Comparison of ENCODE assay signal across 12 cellular contexts in genomic region chr20:46562009-46562372, GRCh38. TPM values are rescaled to one million over a fixed set of nuclear protein-coding genes. Genes with fewer than 3 reads are reported as not detected.
A peak's percentile ranks its signal among the peaks of the same experiment; 100 is the strongest.
DNase-seq lines count a peak whose midpoint lies in the region; ATAC-seq and TF ChIP-seq lines count a peak whose summit lies in the region.
"Had no signal": no experiment of that assay in that cellular context is flagged by ENCODE, and none has a peak within 500 bp of the region (broad histone marks: within the 10 kb centered on the region; RNA-seq: fewer than 3 reads in every experiment).

No MANE protein-coding gene starts in this region.

- H3K4me1 ChIP-seq in heart right ventricle = peaks cover 0 to 20% (median 14%) of the 10 kb centered on the region in 9 donors
- peaks cover 3% of the 10 kb centered on the region for H3K4me1 ChIP-seq in mesendoderm (ENCODE audit: control insufficient read depth, low read depth, low read length)
- H3K4me1 ChIP-seq in upper lobe of right lung = peaks cover 9% of the 10 kb centered on the region

- H3K4me2 ChIP-seq in mesendoderm (ENCODE audit: low read length) = no peak overlapping the region

- H2BK5ac ChIP-seq in mesendoderm (ENCODE audit: low read length) = no peak overlapping the region

- no peak overlapping the region for H2BK15ac ChIP-seq in mesendoderm (replicated peaks; ENCODE audit: low read depth)

- 43 to 45% methylated on average over 5 of the region's 5 CpGs for WGBS in heart right ventricle, 2 donors
- WGBS in mesendoderm (ENCODE audit: extremely low coverage, insufficient coverage, low lambda C conversion rate) = no CpG with 5 or more reads among the region's 5 CpGs

- peak overlapping the region; percentile 36 for H3K9ac ChIP-seq in mesendoderm (ENCODE audit: low read length)

- peak overlapping the region; percentile 9 for H3K18ac ChIP-seq in mesendoderm (ENCODE audit: low read length)

- no peak overlapping the region for H4K8ac ChIP-seq in mesendoderm (ENCODE audit: low read depth, low read length)

- H2AK5ac ChIP-seq in mesendoderm (ENCODE audit: low read length) = no peak overlapping the region

- intact Hi-C loops in heart right ventricle (cut with DNase I) = loop anchor here in 6 of 10 donors (1.0 to 10.0 kb wide), 4 partner anchors 49 to 120 kb away; partner anchors contain the start of gene ZNF334 (in 1 of the 6)
- intact Hi-C loops in left ventricle myocardium superior (cut with micrococcal nuclease) = no loop called here
- intact Hi-C loops in upper lobe of right lung (cut with DNase I) = no loop called here

- H3K36me3 ChIP-seq in heart right ventricle = no peaks in the 10 kb centered on the region
- no peaks in the 10 kb centered on the region for H3K36me3 ChIP-seq in mesendoderm (ENCODE audit: control insufficient read depth, insufficient read depth, low read length)
- no peaks in the 10 kb centered on the region for H3K36me3 ChIP-seq in upper lobe of right lung

- no peaks in the 10 kb centered on the region for H3K79me2 ChIP-seq in mesendoderm (ENCODE audit: control insufficient read depth, insufficient read depth, low read length)

- ATAC-seq in heart right ventricle (no peak), left ventricle myocardium superior (no peak), upper lobe of right lung (no peak), GM18517 (IDR thresholded peaks at IDR 0.05; ENCODE audit: unreplicated experiment) (no peak)

- H3K79me1 ChIP-seq in mesendoderm (ENCODE audit: low read length) = no peaks in the 10 kb centered on the region

- peak overlapping the region; percentile 72 for H3K56ac ChIP-seq in mesendoderm (ENCODE audit: low read length)

- no peak overlapping the region for H2BK120ac ChIP-seq in mesendoderm (ENCODE audit: low read depth, low read length)

- H3K23ac ChIP-seq in mesendoderm (ENCODE audit: low read length) = no peak overlapping the region

- no peak overlapping the region for H4K5ac ChIP-seq in mesendoderm (ENCODE audit: low read length)

- no peaks in the 10 kb centered on the region for H3K9me3 ChIP-seq in heart right ventricle
- H3K9me3 ChIP-seq in upper lobe of right lung = no peaks in the 10 kb centered on the region

- no peaks in the 10 kb centered on the region for H3K27me3 ChIP-seq in heart right ventricle
- H3K27me3 ChIP-seq in mesendoderm (ENCODE audit: insufficient read depth, low read length, poor library complexity) = no peaks in the 10 kb centered on the region
- H3K27me3 ChIP-seq in upper lobe of right lung = no peaks in the 10 kb centered on the region

- TF ChIP-seq CTCF in heart right ventricle (IDR thresholded peaks at IDR 0.05) (no peak), upper lobe of right lung (IDR thresholded peaks at IDR 0.05) (no peak)

- DNase-seq in heart right ventricle = no peak
- DNase-seq in left ventricle myocardium superior = no peak
- no peak for DNase-seq in mesendoderm
- DNase-seq in upper lobe of right lung = no peak
- no peak for DNase-seq in activated CD4-positive, alpha-beta T cell treated with anti-CD3 and anti-CD28 coated beads for 1 hour
- DNase-seq in NCI-H526 (lab: John Stamatoyannopoulos, UW) = no peak

- peak overlapping the region in 9 of 10 donors; percentile 25 to 50 (median 44) for H3K4me3 ChIP-seq in heart right ventricle
- H3K4me3 ChIP-seq in mesendoderm (ENCODE audit: low read length) = no peak overlapping the region
- H3K4me3 ChIP-seq in upper lobe of right lung = peak overlapping the region; percentile 28

- H3K4ac ChIP-seq in mesendoderm (ENCODE audit: low read depth, low read length) = no peak overlapping the region

- H3K27ac ChIP-seq in heart right ventricle (peak overlapping the region in 9 of 10 donors; percentile 30 to 83 (median 55)), cingulate gyrus (ENCODE audit: low read depth, low read length) (peak overlapping the region; percentile 96), mesendoderm (ENCODE audit: low read depth, low read length) (no peak overlapping the region), upper lobe of right lung (peak overlapping the region; percentile 5)
- H3K27ac ChIP-seq: epithelial cell of prostate had no signal

RNA-seq across cellular contexts. Expression of gene OCSTAMP, which starts 11.5 kb away (rescaled TPM):
- total RNA-seq in heart right ventricle (not detected), left ventricle myocardium superior (not detected), upper lobe of right lung (0.43 TPM)
- polyA plus RNA-seq in heart right ventricle = not detected
- polyA plus RNA-seq in mesendoderm (2013, experiment 1 of 2) = 0.24 TPM
- polyA plus RNA-seq in mesendoderm (2013, experiment 2 of 2) = 0.25 TPM
- total RNA-seq: activated CD4-positive, alpha-beta T cell treated with anti-CD3 and anti-CD28 coated beads, Interleukin-2, amount 10 ng/mL, durations not matched to agents 7 days and 5 days; HT1080; SK-MEL-5 had no signal

RNA-seq across cellular contexts. Expression of gene ZNF334, which starts 48.6 kb away (rescaled TPM):
- total RNA-seq in heart right ventricle (1 to 10 TPM in 9 of 10 donors, under 1 TPM in 1; 0.70 to 3.0 (median 1.6) TPM), left ventricle myocardium superior (0.52 TPM), upper lobe of right lung (3.0 TPM)
- polyA plus RNA-seq in heart right ventricle = 1 to 10 TPM in 1 of 2 donors, under 1 TPM in 1; 0.64 to 2.9 TPM
- polyA plus RNA-seq in mesendoderm (2013, experiment 1 of 2) = 7.8 TPM
- polyA plus RNA-seq in mesendoderm (2013, experiment 2 of 2) = 7.6 TPM
- total RNA-seq: HT1080, SK-MEL-5 had no signal

Comparison
In these comparisons a context has a peak if more than half of its experiments do, and no peak if none do; other contexts are left out.
1. intact Hi-C loops: an anchor here in heart right ventricle (1.0 to 10.0 kb wide); none called in left ventricle myocardium superior and upper lobe of right lung.